In genomic region chr2:74105413-74105812, GRCh38 we compare ENCODE assay signal across 27 cellular contexts.
"Had no signal": no experiment of that assay in that cellular context is flagged by ENCODE, and none has a peak within 500 bp of the region (broad histone marks: within the 10 kb centered on the region; RNA-seq: fewer than 3 reads in every experiment).

No MANE protein-coding gene starts in this region.

- H3K4me3 ChIP-seq: adrenal gland, body of pancreas, esophagus muscularis mucosa, gastrocnemius medialis, heart right ventricle had no signal

- H3K4me3 Mint-ChIP-seq: activated CD4-positive, alpha-beta memory T cell treated with anti-CD3 and anti-CD28 coated beads, Interleukin-2, amount 10 ng/mL, durations not matched to agents 7 days and 5 days; activated CD4-positive, alpha-beta T cell treated with anti-CD3 and anti-CD28 coated beads, Interleukin-2, amount 10 ng/mL, durations not matched to agents 7 days and 5 days; activated naive CD4-positive, alpha-beta T cell treated with anti-CD3 and anti-CD28 coated beads for 36 hours; activated naive CD4-positive, alpha-beta T cell treated with anti-CD3 and anti-CD28 coated beads, Interleukin-2, amount 50 U/mL, for 24 hours; activated naive CD8-positive, alpha-beta T cell treated with anti-CD3 and anti-CD28 coated beads for 36 hours; activated naive CD8-positive, alpha-beta T cell treated with anti-CD3 and anti-CD28 coated beads, Interleukin-2, amount 50 U/mL, for 24 hours; effector memory CD8-positive, alpha-beta T cell had no signal

- H3K4me1 Mint-ChIP-seq: activated CD4-positive, alpha-beta memory T cell treated with anti-CD3 and anti-CD28 coated beads, Interleukin-2, amount 10 ng/mL, durations not matched to agents 7 days and 5 days; activated CD4-positive, alpha-beta T cell treated with anti-CD3 and anti-CD28 coated beads, Interleukin-2, amount 10 ng/mL, durations not matched to agents 7 days and 5 days; activated naive CD8-positive, alpha-beta T cell treated with anti-CD3 and anti-CD28 coated beads, Interleukin-2, amount 50 U/mL, for 24 hours had no signal

- H3K4me1 ChIP-seq: adrenal gland, body of pancreas, esophagus muscularis mucosa, foreskin keratinocyte, gastrocnemius medialis, heart right ventricle had no signal

- H3K27me3 Mint-ChIP-seq: activated CD4-positive, alpha-beta memory T cell treated with anti-CD3 and anti-CD28 coated beads, Interleukin-2, amount 10 ng/mL, durations not matched to agents 7 days and 5 days; activated CD4-positive, alpha-beta T cell treated with anti-CD3 and anti-CD28 coated beads, Interleukin-2, amount 10 ng/mL, durations not matched to agents 7 days and 5 days; activated naive CD4-positive, alpha-beta T cell treated with anti-CD3 and anti-CD28 coated beads, Interleukin-2, amount 50 U/mL, for 24 hours; activated naive CD8-positive, alpha-beta T cell treated with anti-CD3 and anti-CD28 coated beads for 36 hours; activated naive CD8-positive, alpha-beta T cell treated with anti-CD3 and anti-CD28 coated beads, Interleukin-2, amount 50 U/mL, for 24 hours; effector memory CD8-positive, alpha-beta T cell had no signal

- H3K27me3 ChIP-seq: adrenal gland, body of pancreas, esophagus muscularis mucosa, foreskin keratinocyte, gastrocnemius medialis, heart right ventricle had no signal

- DNase-seq: activated CD4-positive, alpha-beta memory T cell treated with anti-CD3 and anti-CD28 coated beads, Interleukin-2, amount 10 ng/mL, durations not matched to agents 7 days and 5 days; activated CD4-positive, alpha-beta T cell treated with anti-CD3 and anti-CD28 coated beads for 1 hour; activated CD4-positive, alpha-beta T cell treated with anti-CD3 and anti-CD28 coated beads for 4 hours; activated CD4-positive, alpha-beta T cell treated with anti-CD3 and anti-CD28 coated beads, Interleukin-2, amount 10 ng/mL, durations not matched to agents 7 days and 5 days; activated CD4-positive, alpha-beta T cell treated with anti-CD3 and anti-CD28 coated beads, Interleukin-2, amount 50 U/mL, for 4 hours; activated effector memory CD4-positive, alpha-beta T cell treated with anti-CD3 and anti-CD28 coated beads, Interleukin-2, amount 50 U/mL, for 16 hours; activated naive CD4-positive, alpha-beta T cell treated with anti-CD3 and anti-CD28 coated beads for 36 hours; activated naive CD8-positive, alpha-beta T cell treated with anti-CD3 and anti-CD28 coated beads for 36 hours; activated naive CD8-positive, alpha-beta T cell treated with anti-CD3 and anti-CD28 coated beads, Interleukin-2, amount 50 U/mL, for 24 hours; activated T-cell treated with anti-CD3 and anti-CD28 coated beads, Interleukin-2, amount 50 U/mL, for 1 hour; amygdala; aorta; body of pancreas; caudate nucleus; cortex of kidney; dermis blood vessel endothelial cell; effector CD4-positive, alpha-beta T cell; effector memory CD8-positive, alpha-beta T cell; foreskin keratinocyte; gastrocnemius medialis; glutamatergic neuron; heart right ventricle had no signal

- H3K9me3 ChIP-seq: adrenal gland, body of pancreas, esophagus muscularis mucosa, gastrocnemius medialis, heart right ventricle had no signal

- H3K27ac ChIP-seq: adrenal gland, body of pancreas, esophagus muscularis mucosa, foreskin keratinocyte, gastrocnemius medialis, heart right ventricle had no signal

- H3K27ac Mint-ChIP-seq: activated CD4-positive, alpha-beta memory T cell treated with anti-CD3 and anti-CD28 coated beads, Interleukin-2, amount 10 ng/mL, durations not matched to agents 7 days and 5 days; activated CD4-positive, alpha-beta T cell treated with anti-CD3 and anti-CD28 coated beads, Interleukin-2, amount 10 ng/mL, durations not matched to agents 7 days and 5 days; activated naive CD4-positive, alpha-beta T cell treated with anti-CD3 and anti-CD28 coated beads for 36 hours; activated naive CD4-positive, alpha-beta T cell treated with anti-CD3 and anti-CD28 coated beads, Interleukin-2, amount 50 U/mL, for 24 hours; activated naive CD8-positive, alpha-beta T cell treated with anti-CD3 and anti-CD28 coated beads for 36 hours; activated naive CD8-positive, alpha-beta T cell treated with anti-CD3 and anti-CD28 coated beads, Interleukin-2, amount 50 U/mL, for 24 hours; activated T-helper 2 cell treated with anti-CD3 and anti-CD28 coated beads, Interferon-gamma antibody, Interleukin-2, Interleukin-4, amounts not matched to agents 10 μg/mL and 5 μg/mL and 100 μg/mL, durations not matched to agents 14 hours and 24 hours and 36 hours had no signal

- ATAC-seq: activated naive CD8-positive, alpha-beta T cell treated with anti-CD3 and anti-CD28 coated beads, Interleukin-2, amount 50 U/mL, for 24 hours; body of pancreas; effector memory CD8-positive, alpha-beta T cell; foreskin keratinocyte; gastrocnemius medialis; heart right ventricle had no signal

- H3K9me3 Mint-ChIP-seq: activated CD4-positive, alpha-beta memory T cell treated with anti-CD3 and anti-CD28 coated beads, Interleukin-2, amount 10 ng/mL, durations not matched to agents 7 days and 5 days; activated CD4-positive, alpha-beta T cell treated with anti-CD3 and anti-CD28 coated beads, Interleukin-2, amount 10 ng/mL, durations not matched to agents 7 days and 5 days; activated naive CD4-positive, alpha-beta T cell treated with anti-CD3 and anti-CD28 coated beads for 36 hours; activated naive CD4-positive, alpha-beta T cell treated with anti-CD3 and anti-CD28 coated beads, Interleukin-2, amount 50 U/mL, for 24 hours; activated naive CD8-positive, alpha-beta T cell treated with anti-CD3 and anti-CD28 coated beads for 36 hours; activated naive CD8-positive, alpha-beta T cell treated with anti-CD3 and anti-CD28 coated beads, Interleukin-2, amount 50 U/mL, for 24 hours; activated T-helper 2 cell treated with anti-CD3 and anti-CD28 coated beads, Interferon-gamma antibody, Interleukin-2, Interleukin-4, amounts not matched to agents 10 μg/mL and 5 μg/mL and 100 μg/mL, durations not matched to agents 14 hours and 24 hours and 36 hours; effector memory CD8-positive, alpha-beta T cell had no signal

- FAIRE-seq: colon had no signal
